ENCODE assay signal across 8 cellular contexts in genomic region chr18:78849458-78849857, GRCh38.
"Had no signal": no experiment of that assay in that cellular context is flagged by ENCODE, and none has a peak within 500 bp of the region (broad histone marks: within the 10 kb centered on the region; RNA-seq: fewer than 3 reads in every experiment).

No MANE protein-coding gene starts in this region.

- FAIRE-seq: G401.6, GM12878, GM12891, GM12892, GM18507, GM19239 had no signal

- ATAC-seq: GM12878 had no signal

- H3K4me3 ChIP-seq: GM12878 had no signal

- DNase-seq: GDM1, GF-D8 had no signal
